ENCODE assay signal across 16 cellular contexts in the genomic region with DNA sequence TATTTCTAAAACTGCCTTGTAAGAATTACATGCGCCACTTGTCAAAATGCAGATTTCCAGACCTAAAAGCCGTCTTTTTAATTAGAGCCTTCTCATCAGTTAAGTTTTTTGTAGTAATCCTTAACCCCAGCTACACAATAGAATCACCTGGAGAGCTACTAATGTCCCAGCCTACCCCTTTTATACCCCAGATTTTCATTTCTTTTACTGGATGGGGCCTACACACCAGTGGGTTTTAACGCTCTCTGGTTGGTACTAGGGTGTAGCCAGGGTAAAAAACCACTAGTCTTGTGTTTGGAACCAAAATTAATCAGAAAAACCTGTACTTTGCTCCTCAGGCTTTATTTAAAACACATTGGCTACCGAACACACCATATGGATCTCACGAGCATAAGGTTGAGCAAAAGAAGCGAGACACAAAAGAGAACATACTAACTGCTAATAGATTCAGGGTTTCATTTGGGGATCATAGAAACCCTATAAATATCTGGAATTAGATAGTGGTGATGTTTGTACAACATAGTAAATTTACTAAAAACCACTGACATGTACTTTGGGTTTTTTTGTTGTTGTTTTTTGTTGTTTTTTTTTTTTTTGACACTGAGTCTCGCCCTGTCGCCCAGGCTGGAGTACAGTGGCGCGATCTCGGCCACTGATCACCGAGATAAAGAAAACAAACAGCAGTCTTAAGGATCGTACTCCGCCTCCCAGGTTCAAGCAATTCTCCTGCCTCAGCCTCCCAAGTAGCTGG. TPM values are rescaled to one million over a fixed set of nuclear protein-coding genes. Genes with fewer than 3 reads are reported as not detected.
DNase-seq lines count a peak whose midpoint lies in the region; ATAC-seq and TF ChIP-seq lines count a peak whose summit lies in the region.
"Had no signal": no experiment of that assay in that cellular context is flagged by ENCODE, and none has a peak within 500 bp of the region (broad histone marks: within the 10 kb centered on the region; RNA-seq: fewer than 3 reads in every experiment).

No MANE protein-coding gene starts in this region.

- ATAC-seq in activated T-cell treated with anti-CD3 and anti-CD28 coated beads, Interleukin-2, amount 50 U/mL, for 72 hours (replicated peaks in 1 of 2): no peak
- no peak for ATAC-seq in activated T-cell treated with anti-CD3 and anti-CD28 coated beads, Interleukin-2, amount 50 U/mL, for 4 hours
- no peak for ATAC-seq in stimulated activated effector memory CD8-positive, alpha-beta T cell treated with anti-CD3 and anti-CD28 coated beads, Interleukin-12 subunit alpha, Interleukin-12 subunit beta, amount 100 ng/mL, for 72 hours
- no peak for ATAC-seq in GM18519 (IDR thresholded peaks at IDR 0.05; ENCODE audit: low FRiP score, unreplicated experiment)

- no peak for DNase-seq in activated T-cell treated with anti-CD3 and anti-CD28 coated beads, Interleukin-2, amount 50 U/mL, for 72 hours
- DNase-seq in activated T-cell treated with anti-CD3 and anti-CD28 coated beads, Interleukin-2, amount 50 U/mL, for 4 hours: no peak
- DNase-seq in HFFc6 (no peak), endodermal cell (no peak), coronary artery (ENCODE audit: low spot score) (no peak), lower leg skin (ENCODE audit: low spot score in 2 of 2) (no peak)
- DNase-seq in stimulated activated effector memory CD8-positive, alpha-beta T cell treated with anti-CD3 and anti-CD28 coated beads, Interleukin-12 subunit alpha, Interleukin-12 subunit beta, amount 100 ng/mL, for 72 hours (ENCODE audit: low spot score in 2 of 2): no peak
- DNase-seq: NCI-H2029 treated with DMSO at 0.1 percent for 48 hours, NCI-H510A treated with DMSO at 0.1 percent for 48 hours, SIG-M5, upper lobe of left lung had no signal

- H3K4me1 ChIP-seq in endodermal cell (ENCODE audit: control insufficient read depth, insufficient read depth, low read length): no peaks in the 10 kb centered on the region
- H3K4me1 ChIP-seq: prostate gland had no signal

- no peaks in the 10 kb centered on the region for H3K9me3 ChIP-seq in endodermal cell (ENCODE audit: control insufficient read depth, low read length)
- H3K9me3 ChIP-seq: prostate gland, upper lobe of left lung had no signal

- H3K4me1 Mint-ChIP-seq in activated T-cell treated with anti-CD3 and anti-CD28 coated beads, Interleukin-2, amount 50 U/mL, for 72 hours (ENCODE audit: low read depth): peaks cover 35% of the 10 kb centered on the region
- H3K4me1 Mint-ChIP-seq in activated T-cell treated with anti-CD3 and anti-CD28 coated beads, Interleukin-2, amount 50 U/mL, for 4 hours (ENCODE audit: low read depth): peaks cover 23% of the 10 kb centered on the region
- H3K4me1 Mint-ChIP-seq in HFFc6 (ENCODE audit: low read depth) (peaks cover 82% of the 10 kb centered on the region), endodermal cell (peaks cover 15% of the 10 kb centered on the region)
- H3K4me1 Mint-ChIP-seq in stimulated activated effector memory CD8-positive, alpha-beta T cell treated with anti-CD3 and anti-CD28 coated beads, Interleukin-12 subunit alpha, Interleukin-12 subunit beta, amount 100 ng/mL, for 72 hours: peaks cover 34% of the 10 kb centered on the region

- H3K27me3 ChIP-seq in endodermal cell (ENCODE audit: control insufficient read depth, insufficient read depth, low read length, poor library complexity, severe bottlenecking): no peaks in the 10 kb centered on the region
- H3K27me3 ChIP-seq: upper lobe of left lung had no signal

- no peaks in the 10 kb centered on the region for H3K36me3 Mint-ChIP-seq in activated T-cell treated with anti-CD3 and anti-CD28 coated beads, Interleukin-2, amount 50 U/mL, for 72 hours (ENCODE audit: insufficient read depth in 2 of 2)
- no peaks in the 10 kb centered on the region for H3K36me3 Mint-ChIP-seq in activated T-cell treated with anti-CD3 and anti-CD28 coated beads, Interleukin-2, amount 50 U/mL, for 4 hours (ENCODE audit: insufficient read depth)
- no peaks in the 10 kb centered on the region for H3K36me3 Mint-ChIP-seq in HFFc6 (ENCODE audit: low read depth)
- H3K36me3 Mint-ChIP-seq in endodermal cell (ENCODE audit: low read depth): no peaks in the 10 kb centered on the region
- H3K36me3 Mint-ChIP-seq in stimulated activated effector memory CD8-positive, alpha-beta T cell treated with anti-CD3 and anti-CD28 coated beads, Interleukin-12 subunit alpha, Interleukin-12 subunit beta, amount 100 ng/mL, for 72 hours: no peaks in the 10 kb centered on the region
- H3K36me3 Mint-ChIP-seq: IgD-negative memory B cell had no signal

- H3K27ac ChIP-seq in endodermal cell (ENCODE audit: low read depth, low read length) (no peak overlapping the region), coronary artery (no peak overlapping the region)
- H3K27ac ChIP-seq: prostate gland had no signal

- WGBS in endodermal cell (ENCODE audit: insufficient coverage in 1 of 2, insufficient read length in 1 of 2), 2 experiments: 92 to 93% methylated on average over 6 to 14 of the region's 14 CpGs
- WGBS in lower leg skin, 2 donors: 89 to 91% methylated on average over 14 of the region's 14 CpGs

- no peak for TF ChIP-seq POLR2A in lower leg skin (IDR thresholded peaks at IDR 0.05)

- H3K27ac Mint-ChIP-seq in activated T-cell treated with anti-CD3 and anti-CD28 coated beads, Interleukin-2, amount 50 U/mL, for 72 hours: peak overlapping the region; percentile 68
- H3K27ac Mint-ChIP-seq in HFFc6 (peak overlapping the region; percentile 95), endodermal cell (peak overlapping the region; percentile 19)
- peak overlapping the region; percentile 40 for H3K27ac Mint-ChIP-seq in stimulated activated effector memory CD8-positive, alpha-beta T cell treated with anti-CD3 and anti-CD28 coated beads, Interleukin-12 subunit alpha, Interleukin-12 subunit beta, amount 100 ng/mL, for 72 hours
- H3K27ac Mint-ChIP-seq: IgD-negative memory B cell; T-helper 2 cell treated with Interferon-gamma antibody and Interleukin-4, amounts not matched to agents 5 μg/mL and 100 μg/mL, for 36 hours had no signal

- no peaks in the 10 kb centered on the region for H3K36me3 ChIP-seq in endodermal cell (ENCODE audit: control insufficient read depth, insufficient read depth, low read length)
- H3K36me3 ChIP-seq: prostate gland, upper lobe of left lung had no signal

- TF ChIP-seq CTCF in HFFc6 (IDR thresholded peaks at IDR 0.05) (no peak), endodermal cell (conservative IDR thresholded peaks at IDR 0.05) (no peak), coronary artery (IDR thresholded peaks at IDR 0.05) (no peak), lower leg skin (IDR thresholded peaks at IDR 0.05) (no peak)

- intact Hi-C loops in lower leg skin (cut with DNase I; ENCODE audit: low total_unique reads): no loop called here

- H3K4me3 Mint-ChIP-seq in activated T-cell treated with anti-CD3 and anti-CD28 coated beads, Interleukin-2, amount 50 U/mL, for 72 hours: peak overlapping the region; percentile 5 to 58
- no peak overlapping the region for H3K4me3 Mint-ChIP-seq in activated T-cell treated with anti-CD3 and anti-CD28 coated beads, Interleukin-2, amount 50 U/mL, for 4 hours
- H3K4me3 Mint-ChIP-seq in HFFc6 (peak overlapping the region; percentile 27; the same call in 1 of the 2 replicates), endodermal cell (no peak overlapping the region)
- H3K4me3 Mint-ChIP-seq in stimulated activated effector memory CD8-positive, alpha-beta T cell treated with anti-CD3 and anti-CD28 coated beads, Interleukin-12 subunit alpha, Interleukin-12 subunit beta, amount 100 ng/mL, for 72 hours: peak overlapping the region; percentile 28

- H3K4me3 ChIP-seq in endodermal cell (ENCODE audit: low read length): no peak overlapping the region
- no peak overlapping the region for H3K4me3 ChIP-seq in coronary artery
- H3K4me3 ChIP-seq in lower leg skin (ENCODE audit: low read depth, poor library complexity, severe bottlenecking): no peak overlapping the region
- H3K4me3 ChIP-seq: prostate gland, upper lobe of left lung had no signal

- no peaks in the 10 kb centered on the region for H3K27me3 Mint-ChIP-seq in activated T-cell treated with anti-CD3 and anti-CD28 coated beads, Interleukin-2, amount 50 U/mL, for 72 hours (ENCODE audit: low read depth)
- H3K27me3 Mint-ChIP-seq in activated T-cell treated with anti-CD3 and anti-CD28 coated beads, Interleukin-2, amount 50 U/mL, for 4 hours (ENCODE audit: low read depth): no peaks in the 10 kb centered on the region
- H3K27me3 Mint-ChIP-seq in HFFc6 (ENCODE audit: insufficient read depth) (peaks cover 1% of the 10 kb centered on the region; the same call in 1 of the 2 replicates), endodermal cell (ENCODE audit: insufficient read depth) (no peaks in the 10 kb centered on the region)

- no peaks in the 10 kb centered on the region for H3K9me3 Mint-ChIP-seq in activated T-cell treated with anti-CD3 and anti-CD28 coated beads, Interleukin-2, amount 50 U/mL, for 72 hours
- no peaks in the 10 kb centered on the region for H3K9me3 Mint-ChIP-seq in activated T-cell treated with anti-CD3 and anti-CD28 coated beads, Interleukin-2, amount 50 U/mL, for 4 hours
- H3K9me3 Mint-ChIP-seq in HFFc6 (no peaks in the 10 kb centered on the region), endodermal cell (no peaks in the 10 kb centered on the region)
- no peaks in the 10 kb centered on the region for H3K9me3 Mint-ChIP-seq in stimulated activated effector memory CD8-positive, alpha-beta T cell treated with anti-CD3 and anti-CD28 coated beads, Interleukin-12 subunit alpha, Interleukin-12 subunit beta, amount 100 ng/mL, for 72 hours
- H3K9me3 Mint-ChIP-seq: IgD-negative memory B cell; naive thymus-derived CD4-positive, alpha-beta T cell; T-helper 2 cell treated with Interferon-gamma antibody and Interleukin-4, amounts not matched to agents 5 μg/mL and 100 μg/mL, for 36 hours had no signal

- H3K9ac ChIP-seq in endodermal cell (ENCODE audit: extremely low read depth, low read length, poor library complexity, severe bottlenecking): no peak overlapping the region

RNA-seq across cellular contexts. Expression of a gene that starts 30.6 kb away (rescaled TPM):
- total RNA-seq in activated T-cell treated with anti-CD3 and anti-CD28 coated beads, Interleukin-2, amount 50 U/mL, for 72 hours: 1 to 10 TPM; 3.0 to 4.4 TPM
- total RNA-seq in activated T-cell treated with anti-CD3 and anti-CD28 coated beads, Interleukin-2, amount 50 U/mL, for 4 hours: 1 to 10 TPM; 1.2 to 1.3 (median 1.2) TPM
- 1 to 10 TPM; 2.0 to 3.1 (median 2.4) TPM for total RNA-seq in HFFc6 (2021; fragmentation: NEBNext Ultra II Directional; extraction: Animal tissue kit (Norgen Biotek cat#: 25700))
- total RNA-seq in endodermal cell: 1 to 10 TPM; 4.1 to 4.2 TPM
- 6.2 TPM for polyA plus RNA-seq in endodermal cell (2013, experiment 1 of 2)
- 5.4 TPM for polyA plus RNA-seq in endodermal cell (2013, experiment 2 of 2)
- total RNA-seq in lower leg skin: 1 to 10 TPM in 3 of 4 donors, under 1 TPM in 1; 0.72 to 3.8 (median 3.1) TPM

Comparison
In these comparisons a context has a peak if more than half of its experiments do, and no peak if none do; other contexts are left out.
1. H3K4me3 Mint-ChIP-seq: peak in activated T-cell treated with anti-CD3 and anti-CD28 coated beads, Interleukin-2, amount 50 U/mL, for 72 hours (2 of 2), HFFc6 (single experiment) and stimulated activated effector memory CD8-positive, alpha-beta T cell treated with anti-CD3 and anti-CD28 coated beads, Interleukin-12 subunit alpha, Interleukin-12 subunit beta, amount 100 ng/mL, for 72 hours (single experiment); none in activated T-cell treated with anti-CD3 and anti-CD28 coated beads, Interleukin-2, amount 50 U/mL, for 4 hours (single experiment) and endodermal cell (single experiment).
2. H3K27ac Mint-ChIP-seq: peak in every context shown above with its lines; median percentile 95 in HFFc6; 68 in activated T-cell treated with anti-CD3 and anti-CD28 coated beads, Interleukin-2, amount 50 U/mL, for 72 hours; 40 in stimulated activated effector memory CD8-positive, alpha-beta T cell treated with anti-CD3 and anti-CD28 coated beads, Interleukin-12 subunit alpha, Interleukin-12 subunit beta, amount 100 ng/mL, for 72 hours; 19 in endodermal cell.